In the genomic region with DNA sequence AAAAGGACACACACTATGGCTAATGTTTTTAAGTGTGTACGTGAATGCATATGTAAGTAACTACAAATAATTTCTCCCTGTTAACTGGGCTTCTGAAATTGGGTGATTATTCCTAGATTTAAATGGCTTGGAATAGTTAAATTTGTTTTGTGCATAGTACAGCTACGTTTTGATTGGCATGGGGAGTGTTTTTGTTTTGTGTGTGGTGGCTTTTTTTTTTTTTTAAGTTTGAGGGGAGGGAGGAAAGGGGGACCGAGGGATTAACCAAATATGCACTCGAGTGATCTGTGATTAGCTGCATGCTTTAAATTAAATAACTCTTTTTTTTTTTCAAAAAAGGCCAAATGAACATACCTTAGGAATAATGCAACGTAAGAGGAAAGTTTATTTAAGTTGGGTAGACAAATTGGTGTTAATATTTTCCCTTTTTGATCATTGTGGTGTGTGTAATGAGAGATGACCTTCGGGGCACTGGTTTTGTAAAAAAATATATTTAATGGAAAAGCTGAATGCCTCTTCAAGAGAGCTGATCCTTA, we compare ENCODE assay signal across 8 cellular contexts. TPM values are rescaled to one million over a fixed set of nuclear protein-coding genes. Genes with fewer than 3 reads are reported as not detected.
A peak's percentile ranks its signal among the peaks of the same experiment; 100 is the strongest.
DNase-seq lines count a peak whose midpoint lies in the region; ATAC-seq and TF ChIP-seq lines count a peak whose summit lies in the region.

No MANE protein-coding gene starts in this region.

- no peak for ATAC-seq in GM21723 (IDR thresholded peaks at IDR 0.05; ENCODE audit: unreplicated experiment)
- ATAC-seq in HG02642 (IDR thresholded peaks at IDR 0.05; ENCODE audit: poor library complexity, unreplicated experiment): no peak

- no peak for TF ChIP-seq POLR2A in NB4 (IDR thresholded peaks at IDR 0.05; ENCODE audit: extremely low read depth, insufficient read length)

- no peak overlapping the region for H2AFZ ChIP-seq in neural progenitor cell (replicated peaks)

- H3K27ac ChIP-seq in ectodermal cell (ENCODE audit: insufficient read depth, low read depth, low read length, poor library complexity, severe bottlenecking) (peak overlapping the region; percentile 1), neural progenitor cell (no peak overlapping the region)

- H3K36me3 ChIP-seq in ectodermal cell (ENCODE audit: control insufficient read depth, insufficient read depth, low read length) (no peaks in the 10 kb centered on the region), neural progenitor cell (no peaks in the 10 kb centered on the region)

- H3K4me2 ChIP-seq in neural progenitor cell: peak overlapping the region; percentile 90

- H3K4me3 ChIP-seq in NB4 (ENCODE audit: low read depth, low read length) (peak overlapping the region; percentile 86), ectodermal cell (ENCODE audit: insufficient read depth, low read depth, low read length) (peak overlapping the region; percentile 54), neural progenitor cell (peak overlapping the region; percentile 88)

- H3K36me3 Mint-ChIP-seq in CD14-positive monocyte (peaks cover 10 to 30% of the 10 kb centered on the region in 2 donors), neural progenitor cell (peaks cover 3% of the 10 kb centered on the region)

- no peak overlapping the region for H3K9ac ChIP-seq in neural progenitor cell

- WGBS in ectodermal cell, 2 experiments: 0% methylated on average over 4 of the region's 6 CpGs

- H3K27me3 ChIP-seq in ectodermal cell (ENCODE audit: control insufficient read depth, insufficient read depth, low read length, poor library complexity, severe bottlenecking) (peaks cover 6% of the 10 kb centered on the region), neural progenitor cell (no peaks in the 10 kb centered on the region)

- H3K4me3 Mint-ChIP-seq in CD14-positive monocyte (peak overlapping the region; percentile 99 to 100), neural progenitor cell (peak overlapping the region; percentile 97)

- peaks cover 57% of the 10 kb centered on the region for H3K79me2 ChIP-seq in neural progenitor cell (ENCODE audit: low read depth)

- peaks cover 42% of the 10 kb centered on the region for H3K4me1 Mint-ChIP-seq in CD14-positive monocyte
- H3K4me1 Mint-ChIP-seq in neural progenitor cell: peaks cover 50% of the 10 kb centered on the region

- TF ChIP-seq CTCF in CD14-positive monocyte (IDR thresholded peaks at IDR 0.05) (no peak), NB4 (IDR thresholded peaks at IDR 0.05; ENCODE audit: low read depth, low read length) (no peak), neural progenitor cell (IDR thresholded peaks at IDR 0.05) (no peak)

- intact Hi-C loops in CD14-positive monocyte (cut with micrococcal nuclease): loop anchor here (5.0 kb wide), 4 partner anchors 40 to 515 kb away; no protein-coding TSS in a partner anchor

- no peaks in the 10 kb centered on the region for H3K27me3 Mint-ChIP-seq in CD14-positive monocyte (ENCODE audit: low read depth in 3 of 3)
- H3K27me3 Mint-ChIP-seq in neural progenitor cell (ENCODE audit: insufficient read depth, low read depth): peaks cover 14% of the 10 kb centered on the region

- DNase-seq in CD14-positive monocyte (ENCODE audit: low spot score) (no peak), NB4 (ENCODE audit: low read depth) (peak; percentile 32), neural progenitor cell (ENCODE audit: low spot score) (peak; percentile 19), superior temporal gyrus (ENCODE audit: extremely low spot score) (no peak), HuH-7 (ENCODE audit: low spot score) (no peak)

- H3K9me3 Mint-ChIP-seq in CD14-positive monocyte (peaks cover 0 to 2% (median 0%) of the 10 kb centered on the region in 7 donors), neural progenitor cell (no peaks in the 10 kb centered on the region)

- H3K9me3 ChIP-seq in ectodermal cell (ENCODE audit: control insufficient read depth, low read length): no peaks in the 10 kb centered on the region
- no peaks in the 10 kb centered on the region for H3K9me3 ChIP-seq in neural progenitor cell (ENCODE audit: low read depth)

- no peaks in the 10 kb centered on the region for H3K4me1 ChIP-seq in ectodermal cell (ENCODE audit: control insufficient read depth, insufficient read depth, low read length)
- peaks cover 33% of the 10 kb centered on the region for H3K4me1 ChIP-seq in neural progenitor cell

- H4K20me1 ChIP-seq in neural progenitor cell (ENCODE audit: low read depth): peaks cover 49% of the 10 kb centered on the region

- peak overlapping the region; percentile 95 to 99 (median 98) for H3K27ac Mint-ChIP-seq in CD14-positive monocyte
- peak overlapping the region; percentile 98 for H3K27ac Mint-ChIP-seq in neural progenitor cell

- peaks cover 56% of the 10 kb centered on the region for H3F3A ChIP-seq in neural progenitor cell (ENCODE audit: low read depth)

RNA-seq across cellular contexts. Expression of a gene that starts 1.4 kb away (rescaled TPM):
- 10 to 100 TPM in 1 of 2 donors, 1 to 10 TPM in 1; 6.8 to 12.5 TPM for polyA plus RNA-seq in CD14-positive monocyte
- polyA plus RNA-seq in ectodermal cell (2013, experiment 1 of 4): 51.0 TPM
- 55.7 TPM for polyA plus RNA-seq in ectodermal cell (2013, experiment 2 of 4)
- 38.3 TPM for polyA plus RNA-seq in ectodermal cell (2013, experiment 3 of 4)
- 43.5 TPM for polyA plus RNA-seq in ectodermal cell (2013, experiment 4 of 4)
- 38.9 and 45.8 TPM in 2 replicates for total RNA-seq in neural progenitor cell (ENCODE audit: low replicate concordance)

Comparison
In these comparisons a context has a peak if more than half of its experiments do, and no peak if none do; other contexts are left out.
1. DNase-seq: peak in NB4 (single experiment) and neural progenitor cell (single experiment); none in CD14-positive monocyte (single experiment), superior temporal gyrus (single experiment) and HuH-7 (single experiment).
2. Peak in every context shown above with its lines, with median percentiles within 50 percentile points of each other: H3K4me3 ChIP-seq.